ENCODE assay signal across 27 cellular contexts in the genomic region with DNA sequence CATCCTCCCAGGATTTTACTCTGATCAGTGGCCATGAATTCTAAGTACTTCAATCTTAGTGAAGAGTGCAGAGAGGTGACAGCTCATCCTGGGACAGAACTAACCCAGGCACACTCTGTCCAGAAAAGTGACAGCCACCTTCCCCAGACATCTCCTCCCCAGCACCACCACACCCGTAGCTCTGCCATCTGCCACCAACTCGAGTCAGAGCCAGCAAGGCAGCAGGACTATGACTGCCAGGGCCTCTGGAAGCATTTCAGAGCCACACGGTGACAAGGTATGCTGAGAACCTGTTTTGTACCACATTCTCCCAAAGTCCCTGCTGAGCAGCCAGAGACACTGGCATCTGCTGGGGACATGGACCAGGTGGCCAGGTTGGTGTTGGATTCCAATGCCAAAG.
"Had no signal": no experiment of that assay in that cellular context is flagged by ENCODE, and none has a peak within 500 bp of the region (broad histone marks: within the 10 kb centered on the region; RNA-seq: fewer than 3 reads in every experiment).

No MANE protein-coding gene starts in this region.

- H3K4me3 ChIP-seq: pancreas, psoas muscle, right lobe of liver, sigmoid colon, stomach, thoracic aorta, thyroid gland, tibial nerve, upper lobe of left lung, vagina had no signal

- H3K27me3 ChIP-seq: neutrophil, pancreas, right lobe of liver, sigmoid colon, thyroid gland, tibial nerve, upper lobe of left lung, vagina had no signal

- H3K36me3 Mint-ChIP-seq: natural killer cell treated with Interleukin-12 subunit alpha and Interleukin-12 subunit beta and Interleukin-15 and Interleukin-18, amount 100 ng/mL, for 72 hours; stimulated activated effector memory CD8-positive, alpha-beta T cell treated with anti-CD3 and anti-CD28 coated beads, Interleukin-12 subunit alpha, Interleukin-12 subunit beta, amount 100 ng/mL, for 72 hours; stimulated activated naive B cell treated with anti-CD40 and anti-IgM and Interleukin-4, amounts not matched to agents 10 μg/mL and 1 μg/mL and 100 μg/mL, for 72 hours had no signal

- H3K4me1 ChIP-seq: pancreas, psoas muscle, right lobe of liver, sigmoid colon, stomach, upper lobe of left lung, vagina had no signal

- H3K27ac ChIP-seq: neutrophil, pancreas, psoas muscle, right lobe of liver, sigmoid colon, stomach, thoracic aorta, thyroid gland, tibial nerve, upper lobe of left lung, vagina had no signal

- H3K4me1 Mint-ChIP-seq: neural crest cell; stimulated activated effector memory CD8-positive, alpha-beta T cell treated with anti-CD3 and anti-CD28 coated beads, Interleukin-12 subunit alpha, Interleukin-12 subunit beta, amount 100 ng/mL, for 72 hours; stimulated activated naive B cell treated with anti-CD40 and anti-IgM and Interleukin-4, amounts not matched to agents 10 μg/mL and 1 μg/mL and 100 μg/mL, for 72 hours had no signal

- H3K9me3 Mint-ChIP-seq: natural killer cell treated with Interleukin-12 subunit alpha and Interleukin-12 subunit beta and Interleukin-15 and Interleukin-18, amount 100 ng/mL, for 72 hours; nephron progenitor cell; neural crest cell; stimulated activated effector memory CD8-positive, alpha-beta T cell treated with anti-CD3 and anti-CD28 coated beads, Interleukin-12 subunit alpha, Interleukin-12 subunit beta, amount 100 ng/mL, for 72 hours; stimulated activated naive B cell treated with anti-CD40 and anti-IgM and Interleukin-4, amounts not matched to agents 10 μg/mL and 1 μg/mL and 100 μg/mL, for 72 hours; stimulated activated naive CD8-positive, alpha-beta T cell treated with anti-CD3 and anti-CD28 coated beads, Interleukin-15, Interleukin-2, amounts not matched to agents 100 ng/mL and 50 ng/mL, for 24 hours had no signal

- H3K27ac Mint-ChIP-seq: natural killer cell treated with Interleukin-12 subunit alpha and Interleukin-12 subunit beta and Interleukin-15 and Interleukin-18, amount 100 ng/mL, for 72 hours; nephron progenitor cell; progenitor cell of endocrine pancreas; stimulated activated effector memory CD8-positive, alpha-beta T cell treated with anti-CD3 and anti-CD28 coated beads, Interleukin-12 subunit alpha, Interleukin-12 subunit beta, amount 100 ng/mL, for 72 hours; stimulated activated naive B cell treated with anti-CD40 and anti-IgM and Interleukin-4, amounts not matched to agents 10 μg/mL and 1 μg/mL and 100 μg/mL, for 72 hours; stimulated activated naive CD8-positive, alpha-beta T cell treated with anti-CD3 and anti-CD28 coated beads, Interleukin-15, Interleukin-2, amounts not matched to agents 100 ng/mL and 50 ng/mL, for 24 hours had no signal

- H3K9me3 ChIP-seq: neutrophil, pancreas, psoas muscle, right lobe of liver, sigmoid colon, stomach, thoracic aorta, thyroid gland, tibial nerve, upper lobe of left lung, vagina had no signal

- H3K4me3 Mint-ChIP-seq: natural killer cell treated with Interleukin-12 subunit alpha and Interleukin-12 subunit beta and Interleukin-15 and Interleukin-18, amount 100 ng/mL, for 72 hours; nephron progenitor cell; neural crest cell; stimulated activated effector memory CD8-positive, alpha-beta T cell treated with anti-CD3 and anti-CD28 coated beads, Interleukin-12 subunit alpha, Interleukin-12 subunit beta, amount 100 ng/mL, for 72 hours; stimulated activated naive B cell treated with anti-CD40 and anti-IgM and Interleukin-4, amounts not matched to agents 10 μg/mL and 1 μg/mL and 100 μg/mL, for 72 hours; stimulated activated naive CD8-positive, alpha-beta T cell treated with anti-CD3 and anti-CD28 coated beads, Interleukin-15, Interleukin-2, amounts not matched to agents 100 ng/mL and 50 ng/mL, for 24 hours had no signal

- ATAC-seq: natural killer cell treated with Interleukin-12 subunit alpha and Interleukin-12 subunit beta and Interleukin-15 and Interleukin-18, amount 100 ng/mL, for 72 hours; pancreas; psoas muscle; right cardiac atrium; right lobe of liver; stimulated activated effector memory CD8-positive, alpha-beta T cell treated with anti-CD3 and anti-CD28 coated beads, Interleukin-12 subunit alpha, Interleukin-12 subunit beta, amount 100 ng/mL, for 72 hours; stimulated activated naive B cell treated with anti-CD40 and anti-IgM and Interleukin-4, amounts not matched to agents 10 μg/mL and 1 μg/mL and 100 μg/mL, for 72 hours had no signal

- DNase-seq: nephron progenitor cell; nucleus accumbens; pancreas; psoas muscle; right cardiac atrium; right lobe of liver; sigmoid colon; small intestine; stimulated activated CD4-positive, alpha-beta T cell treated with anti-CD3 and anti-CD28 coated beads, Interleukin-15, amount 100 ng/mL, for 24 hours; stimulated activated CD4-positive, alpha-beta T cell treated with anti-CD3 and anti-CD28 coated beads, Interleukin-2, amount 100 ng/mL, for 24 hours; stimulated activated CD4-positive, alpha-beta T cell treated with anti-CD3 and anti-CD28 coated beads, Interleukin-2, amount 100 ng/mL, for 48 hours; stimulated activated CD4-positive, alpha-beta T cell treated with anti-CD3 and anti-CD28 coated beads, Interleukin-4, amount 100 ng/mL, for 24 hours; stimulated activated naive B cell treated with anti-CD40 and anti-IgM and Interleukin-4, amounts not matched to agents 10 μg/mL and 1 μg/mL and 100 μg/mL, for 72 hours; stimulated activated naive CD4-positive, alpha-beta T cell treated with Interleukin-2 at 50 U/mL for 16 hours; stomach; thyroid gland; trophoblast cell; upper lobe of left lung had no signal

- H3K36me3 ChIP-seq: neutrophil, pancreas, right lobe of liver, sigmoid colon, stomach, thyroid gland, upper lobe of left lung, vagina had no signal
